8 cellular contexts compared by ENCODE assay signal in the genomic region with DNA sequence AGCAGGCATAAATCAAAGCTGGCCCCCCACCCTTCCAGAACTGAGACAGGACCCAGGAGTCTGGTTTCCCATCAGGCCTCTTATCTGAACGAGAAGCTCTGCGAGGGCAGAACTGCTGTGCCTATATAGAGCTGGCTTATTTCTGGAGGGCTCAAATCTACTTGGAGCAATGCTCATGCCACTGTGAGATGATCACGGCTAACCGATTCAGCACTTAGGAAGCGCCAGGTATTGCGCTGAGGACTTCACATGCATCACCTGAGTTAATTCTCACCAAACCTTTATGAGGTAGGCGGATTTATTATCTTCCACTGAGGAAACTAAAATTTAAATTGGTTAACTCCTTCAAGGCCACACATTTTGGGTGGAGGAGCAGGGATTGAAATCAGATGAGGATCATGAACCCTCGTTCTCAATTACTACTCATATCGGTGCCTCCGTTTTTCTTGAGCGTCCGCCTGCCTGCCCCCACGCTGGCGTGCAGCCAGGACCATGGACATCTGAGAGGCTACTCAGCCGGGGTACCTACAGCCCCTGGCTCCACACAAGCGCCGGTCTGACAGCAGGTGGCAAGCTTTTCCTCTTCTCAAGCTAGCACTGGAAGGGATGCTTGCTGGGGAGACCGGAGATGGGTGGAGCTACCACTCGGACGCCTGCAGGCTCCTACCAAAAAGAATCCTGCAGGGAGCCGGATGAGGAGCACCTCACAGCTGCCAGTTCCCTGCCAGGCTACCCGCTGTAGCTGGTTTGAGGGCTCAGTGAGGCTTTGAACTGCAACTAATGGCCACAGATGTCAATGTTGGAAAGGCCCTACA. TPM values are rescaled to one million over a fixed set of nuclear protein-coding genes. Genes with fewer than 3 reads are reported as not detected.
DNase-seq lines count a peak whose midpoint lies in the region; ATAC-seq and TF ChIP-seq lines count a peak whose summit lies in the region.

No MANE protein-coding gene starts in this region.

- H3K9me3 Mint-ChIP-seq in activated T-cell treated with anti-CD3 and anti-CD28 coated beads, Interleukin-2, amount 50 U/mL, for 72 hours = no peaks in the 10 kb centered on the region
- no peaks in the 10 kb centered on the region for H3K9me3 Mint-ChIP-seq in stimulated activated naive CD8-positive, alpha-beta T cell treated with anti-CD3 and anti-CD28 coated beads, Interleukin-15, Interleukin-2, amounts not matched to agents 100 ng/mL and 50 ng/mL, for 24 hours

- H3K9me3 ChIP-seq in esophagus squamous epithelium = no peaks in the 10 kb centered on the region

- H3K27ac Mint-ChIP-seq in activated T-cell treated with anti-CD3 and anti-CD28 coated beads, Interleukin-2, amount 50 U/mL, for 72 hours = peak overlapping the region; percentile 94
- H3K27ac Mint-ChIP-seq in stimulated activated naive CD8-positive, alpha-beta T cell treated with anti-CD3 and anti-CD28 coated beads, Interleukin-15, Interleukin-2, amounts not matched to agents 100 ng/mL and 50 ng/mL, for 24 hours = peak overlapping the region; percentile 99

- no peaks in the 10 kb centered on the region for H3K27me3 ChIP-seq in esophagus squamous epithelium

- peak in 4 of 6 experiments; percentile 29 to 39 (median 37) for TF ChIP-seq CTCF in esophagus squamous epithelium (IDR thresholded peaks at IDR 0.05)

- peaks cover 7 to 26% (median 11%) of the 10 kb centered on the region in 3 donors for H3K36me3 ChIP-seq in esophagus squamous epithelium

- H3K36me3 Mint-ChIP-seq in activated T-cell treated with anti-CD3 and anti-CD28 coated beads, Interleukin-2, amount 50 U/mL, for 72 hours (ENCODE audit: insufficient read depth in 2 of 2) = peaks cover 2 to 6% of the 10 kb centered on the region in 2 donors
- peaks cover 14% of the 10 kb centered on the region for H3K36me3 Mint-ChIP-seq in stimulated activated naive CD8-positive, alpha-beta T cell treated with anti-CD3 and anti-CD28 coated beads, Interleukin-15, Interleukin-2, amounts not matched to agents 100 ng/mL and 50 ng/mL, for 24 hours (ENCODE audit: low read depth)

- TF ChIP-seq POLR2A in esophagus squamous epithelium (IDR thresholded peaks at IDR 0.05) = peak in 1 of 4 donors; percentile 37

- peaks cover 12 to 41% (median 16%) of the 10 kb centered on the region in 3 donors for H3K4me1 ChIP-seq in esophagus squamous epithelium

- peak overlapping the region; percentile 91 to 99 (median 97) for H3K4me3 ChIP-seq in esophagus squamous epithelium

- WGBS in esophagus squamous epithelium, 2 donors = 3 to 27% methylated on average over 10 to 12 of the region's 22 CpGs

- DNase-seq in GF-D8 (lab: John Stamatoyannopoulos, UW) = peak; percentile 65
- DNase-seq in KG1 (lab: John Stamatoyannopoulos, UW) = peak; percentile 50
- peak; percentile 47 for DNase-seq in OCI-M2 (lab: John Stamatoyannopoulos, UW; ENCODE audit: unreplicated experiment)
- DNase-seq in activated T-cell treated with anti-CD3 and anti-CD28 coated beads, Interleukin-2, amount 50 U/mL, for 72 hours = peak; percentile 65 to 68
- no peak for DNase-seq in esophagus squamous epithelium (lab: John Stamatoyannopoulos, UW)
- DNase-seq in myocyte (ENCODE audit: low read depth) = peak; percentile 90

- peaks cover 31% of the 10 kb centered on the region for H3K4me1 Mint-ChIP-seq in activated T-cell treated with anti-CD3 and anti-CD28 coated beads, Interleukin-2, amount 50 U/mL, for 72 hours (ENCODE audit: low read depth)
- H3K4me1 Mint-ChIP-seq in stimulated activated naive CD8-positive, alpha-beta T cell treated with anti-CD3 and anti-CD28 coated beads, Interleukin-15, Interleukin-2, amounts not matched to agents 100 ng/mL and 50 ng/mL, for 24 hours (ENCODE audit: low read depth) = peaks cover 31% of the 10 kb centered on the region

- intact Hi-C loops in esophagus squamous epithelium (cut with DNase I) = no loop called here

- peak; percentile 4 to 32 for ATAC-seq in activated T-cell treated with anti-CD3 and anti-CD28 coated beads, Interleukin-2, amount 50 U/mL, for 72 hours (replicated peaks in 1 of 2)
- no peak for ATAC-seq in HG03175 (IDR thresholded peaks at IDR 0.05; ENCODE audit: unreplicated experiment)

- H3K4me3 Mint-ChIP-seq in activated T-cell treated with anti-CD3 and anti-CD28 coated beads, Interleukin-2, amount 50 U/mL, for 72 hours = peak overlapping the region; percentile 96 to 99
- H3K4me3 Mint-ChIP-seq in stimulated activated naive CD8-positive, alpha-beta T cell treated with anti-CD3 and anti-CD28 coated beads, Interleukin-15, Interleukin-2, amounts not matched to agents 100 ng/mL and 50 ng/mL, for 24 hours = peak overlapping the region; percentile 98

- H3K27ac ChIP-seq in esophagus squamous epithelium = peak overlapping the region; percentile 100

- no peaks in the 10 kb centered on the region for H3K27me3 Mint-ChIP-seq in activated T-cell treated with anti-CD3 and anti-CD28 coated beads, Interleukin-2, amount 50 U/mL, for 72 hours (ENCODE audit: low read depth)
- no peaks in the 10 kb centered on the region for H3K27me3 Mint-ChIP-seq in stimulated activated naive CD8-positive, alpha-beta T cell treated with anti-CD3 and anti-CD28 coated beads, Interleukin-15, Interleukin-2, amounts not matched to agents 100 ng/mL and 50 ng/mL, for 24 hours

RNA-seq across cellular contexts. Expression of a gene that starts 1.0 kb away (rescaled TPM):
- 10 to 100 TPM; 38.7 to 42.0 TPM for total RNA-seq in activated T-cell treated with anti-CD3 and anti-CD28 coated beads, Interleukin-2, amount 50 U/mL, for 72 hours
- 10 to 100 TPM; 10.4 to 36.8 (median 16.4) TPM for total RNA-seq in esophagus squamous epithelium
- total RNA-seq in myocyte = 15.7 and 16.0 TPM in 2 replicates
- polyA plus RNA-seq in myocyte (2012) = 26.3 TPM

RNA-seq across cellular contexts. Expression of a gene that starts 21.5 kb away (rescaled TPM):
- total RNA-seq in activated T-cell treated with anti-CD3 and anti-CD28 coated beads, Interleukin-2, amount 50 U/mL, for 72 hours = 10 to 100 TPM in 1 of 2 donors, 1 to 10 TPM in 1; 8.9 to 18.0 TPM
- total RNA-seq in esophagus squamous epithelium = 100 to 1,000 TPM in 2 of 4 donors, 10 to 100 TPM in 1, 1 to 10 TPM in 1; 5.9 to 248 (median 92.6) TPM
- total RNA-seq in myocyte = 12.9 and 14.2 TPM in 2 replicates
- polyA plus RNA-seq in myocyte (2012) = 14.9 TPM

RNA-seq across cellular contexts. Expression of a gene that starts 38.6 kb away (rescaled TPM):
- total RNA-seq in activated T-cell treated with anti-CD3 and anti-CD28 coated beads, Interleukin-2, amount 50 U/mL, for 72 hours = 10 to 100 TPM; 28.4 to 29.8 TPM
- total RNA-seq in esophagus squamous epithelium = 10 to 100 TPM; 10.5 to 22.5 (median 19.8) TPM
- total RNA-seq in myocyte = 14.7 and 15.2 TPM in 2 replicates
- polyA plus RNA-seq in myocyte (2012) = 10.3 TPM

RNA-seq across cellular contexts. Expression of a gene that starts 42.3 kb away (rescaled TPM):
- 10 to 100 TPM; 37.0 to 59.1 TPM for total RNA-seq in activated T-cell treated with anti-CD3 and anti-CD28 coated beads, Interleukin-2, amount 50 U/mL, for 72 hours
- total RNA-seq in esophagus squamous epithelium (10 to 100 TPM; 44.5 to 74.8 (median 56.8) TPM), myocyte (218 and 227 TPM in 2 replicates)
- 251 TPM for polyA plus RNA-seq in myocyte (2012)

RNA-seq across cellular contexts. Expression of a gene that starts 42.4 kb away (rescaled TPM):
- 1 to 10 TPM; 2.1 to 3.2 TPM for total RNA-seq in activated T-cell treated with anti-CD3 and anti-CD28 coated beads, Interleukin-2, amount 50 U/mL, for 72 hours
- total RNA-seq in esophagus squamous epithelium (1 to 10 TPM; 4.1 to 6.5 (median 5.5) TPM), myocyte (34.3 and 35.1 TPM in 2 replicates)
- 10.3 TPM for polyA plus RNA-seq in myocyte (2012)
